In genomic region chr1:205432692-205433091, GRCh38 we compare ENCODE assay signal across 9 cellular contexts. TPM values are rescaled to one million over a fixed set of nuclear protein-coding genes. Genes with fewer than 3 reads are reported as not detected.
"Had no signal": no experiment of that assay in that cellular context is flagged by ENCODE, and none has a peak within 500 bp of the region (broad histone marks: within the 10 kb centered on the region; RNA-seq: fewer than 3 reads in every experiment).

No MANE protein-coding gene starts in this region.

RNA-seq across cellular contexts. Expression of gene LEMD1, which starts 10.8 kb away (rescaled TPM):
- total RNA-seq: gastrocnemius medialis, glomerular endothelial cell, heart right ventricle, left cardiac atrium, left ventricle myocardium superior, lower leg skin, lower lobe of right lung, lung microvascular endothelial cell had no signal
- polyA plus RNA-seq: heart right ventricle had no signal

RNA-seq across cellular contexts. Expression of gene BLACAT1, which starts 23.2 kb away (rescaled TPM):
- total RNA-seq: gastrocnemius medialis, glomerular endothelial cell, left ventricle myocardium superior, lung microvascular endothelial cell, mononuclear cell had no signal
- polyA plus RNA-seq: heart right ventricle had no signal
